37 cellular contexts compared by ENCODE assay signal in the genomic region with DNA sequence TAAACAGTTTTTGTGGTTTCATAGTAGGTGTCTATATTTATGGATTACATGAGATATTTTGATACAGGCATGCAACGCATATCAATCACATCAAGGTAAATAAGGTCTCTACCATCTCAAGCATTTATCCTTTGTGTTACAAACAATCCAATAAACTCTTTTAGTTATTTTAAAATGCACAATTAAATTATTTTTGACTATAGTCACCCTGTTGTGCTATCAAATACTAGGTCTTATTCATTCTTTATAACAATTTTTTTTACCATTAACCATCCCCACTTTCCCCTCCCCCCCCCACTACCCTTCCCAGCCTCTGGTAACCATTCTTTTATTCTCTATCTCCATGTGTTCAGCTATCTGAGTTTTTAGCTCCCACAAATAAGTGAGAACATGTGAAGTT.
"Had no signal": no experiment of that assay in that cellular context is flagged by ENCODE, and none has a peak within 500 bp of the region (broad histone marks: within the 10 kb centered on the region; RNA-seq: fewer than 3 reads in every experiment).

No MANE protein-coding gene starts in this region.

- H3K27me3 ChIP-seq: adrenal gland, ascending aorta, body of pancreas, brain microvascular endothelial cell, cardiac muscle cell had no signal

- H3K4me1 Mint-ChIP-seq: activated T-helper 17 cell treated with anti-CD3 and anti-CD28 coated beads, Interleukin-2, amount 50 U/mL, for 72 hours; brain; central memory CD8-positive, alpha-beta T cell had no signal

- H3K9me3 ChIP-seq: adrenal gland, ascending aorta, body of pancreas had no signal

- H3K36me3 Mint-ChIP-seq: brain had no signal

- H3K4me3 Mint-ChIP-seq: activated naive CD4-positive, alpha-beta T cell treated with anti-CD3 and anti-CD28 coated beads for 36 hours; activated naive CD4-positive, alpha-beta T cell treated with anti-CD3 and anti-CD28 coated beads, Interleukin-2, amount 10 ng/mL, durations not matched to agents 7 days and 5 days; activated naive CD4-positive, alpha-beta T cell treated with anti-CD3 and anti-CD28 coated beads, Interleukin-2, amount 50 U/mL, for 24 hours; activated naive CD8-positive, alpha-beta T cell treated with anti-CD3 and anti-CD28 coated beads, Interleukin-2, amount 10 ng/mL, durations not matched to agents 7 days and 5 days; activated naive CD8-positive, alpha-beta T cell treated with anti-CD3 and anti-CD28 coated beads, Interleukin-2, amount 50 U/mL, for 24 hours; activated T-cell treated with anti-CD3 and anti-CD28 coated beads, Interleukin-2, amount 50 U/mL, for 24 hours; activated T-cell treated with anti-CD3 and anti-CD28 coated beads, Interleukin-2, amount 50 U/mL, for 4 hours; activated T-cell treated with anti-CD3 and anti-CD28 coated beads, Interleukin-2, amount 50 U/mL, for 72 hours; activated T-helper 1 cell treated with anti-CD3 and anti-CD28 coated beads, Interleukin-12 subunit alpha, Interleukin-12 subunit beta, Interleukin-2, Interleukin-4 antibody, amounts not matched to agents 30 ng/mL and 10 ng/mL and 1 ng/mL, durations not matched to agents 14 hours and 24 hours and 36 hours; activated T-helper 17 cell treated with anti-CD3 and anti-CD28 coated beads, Interleukin-2, amount 50 U/mL, for 72 hours; brain; central memory CD8-positive, alpha-beta T cell had no signal

- DNase-seq: activated effector memory CD4-positive, alpha-beta T cell treated with anti-CD3 and anti-CD28 coated beads, Interleukin-2, amount 50 U/mL, for 16 hours; activated effector memory CD4-positive, alpha-beta T cell treated with Interleukin-2 at 50 U/mL for 16 hours; activated gamma-delta T cell; activated gamma-delta T cell treated with Interleukin-2 at 50 U/mL for 16 hours; activated naive CD4-positive, alpha-beta T cell; activated naive CD4-positive, alpha-beta T cell treated with anti-CD3 and anti-CD28 coated beads for 36 hours; activated naive CD4-positive, alpha-beta T cell treated with anti-CD3 and anti-CD28 coated beads, Interleukin-2, amount 10 ng/mL, durations not matched to agents 7 days and 5 days; activated naive CD4-positive, alpha-beta T cell treated with anti-CD3 and anti-CD28 coated beads, Interleukin-2, amount 50 U/mL, for 16 hours; activated naive CD4-positive, alpha-beta T cell treated with Interleukin-2 at 50 U/mL for 16 hours; activated naive CD8-positive, alpha-beta T cell treated with anti-CD3 and anti-CD28 coated beads, Interleukin-2, amount 10 ng/mL, durations not matched to agents 7 days and 5 days; activated naive CD8-positive, alpha-beta T cell treated with anti-CD3 and anti-CD28 coated beads, Interleukin-2, amount 50 U/mL, for 24 hours; activated T-cell treated with anti-CD3 and anti-CD28 coated beads for 4 hours; activated T-cell treated with anti-CD3 and anti-CD28 coated beads, Interleukin-2, amount 50 U/mL, for 1 hour; activated T-cell treated with anti-CD3 and anti-CD28 coated beads, Interleukin-2, amount 50 U/mL, for 24 hours; activated T-cell treated with anti-CD3 and anti-CD28 coated beads, Interleukin-2, amount 50 U/mL, for 4 hours; activated T-cell treated with anti-CD3 and anti-CD28 coated beads, Interleukin-2, amount 50 U/mL, for 48 hours; activated T-cell treated with anti-CD3 and anti-CD28 coated beads, Interleukin-2, amount 50 U/mL, for 72 hours; adrenal gland; amniotic stem cell; amygdala; anterior cingulate cortex; aorta; body of pancreas; brain microvascular endothelial cell; caudate nucleus; cerebellar nuclear complex had no signal

- H3K27ac Mint-ChIP-seq: activated naive CD4-positive, alpha-beta T cell treated with anti-CD3 and anti-CD28 coated beads for 36 hours; activated naive CD4-positive, alpha-beta T cell treated with anti-CD3 and anti-CD28 coated beads, Interleukin-2, amount 10 ng/mL, durations not matched to agents 7 days and 5 days; activated naive CD4-positive, alpha-beta T cell treated with anti-CD3 and anti-CD28 coated beads, Interleukin-2, amount 50 U/mL, for 24 hours; activated naive CD4-positive, alpha-beta T cell treated with anti-CD3 and anti-CD28 coated beads, Interleukin-2, amount 50 U/mL, for 72 hours; activated naive CD8-positive, alpha-beta T cell treated with anti-CD3 and anti-CD28 coated beads, Interleukin-2, amount 10 ng/mL, durations not matched to agents 7 days and 5 days; activated naive CD8-positive, alpha-beta T cell treated with anti-CD3 and anti-CD28 coated beads, Interleukin-2, amount 50 U/mL, for 24 hours; activated T-cell treated with anti-CD3 and anti-CD28 coated beads, Interleukin-2, amount 50 U/mL, for 24 hours; activated T-cell treated with anti-CD3 and anti-CD28 coated beads, Interleukin-2, amount 50 U/mL, for 72 hours; activated T-helper 1 cell treated with anti-CD3 and anti-CD28 coated beads, Interleukin-12 subunit alpha, Interleukin-12 subunit beta, Interleukin-2, Interleukin-4 antibody, amounts not matched to agents 30 ng/mL and 10 ng/mL and 1 ng/mL, durations not matched to agents 14 hours and 24 hours and 36 hours; activated T-helper 17 cell treated with anti-CD3 and anti-CD28 coated beads, Interleukin-2, amount 50 U/mL, for 72 hours; activated T-helper 2 cell treated with anti-CD3 and anti-CD28 coated beads, Interferon-gamma antibody, Interleukin-2, Interleukin-4, amounts not matched to agents 10 μg/mL and 5 μg/mL and 100 μg/mL, durations not matched to agents 14 hours and 24 hours and 36 hours; brain had no signal

- H3K9me3 Mint-ChIP-seq: brain had no signal

- FAIRE-seq: astrocyte, bronchial epithelial cell had no signal

- H3K27me3 Mint-ChIP-seq: activated naive CD4-positive, alpha-beta T cell treated with anti-CD3 and anti-CD28 coated beads, Interleukin-2, amount 10 ng/mL, durations not matched to agents 7 days and 5 days; activated naive CD4-positive, alpha-beta T cell treated with anti-CD3 and anti-CD28 coated beads, Interleukin-2, amount 50 U/mL, for 24 hours; activated naive CD8-positive, alpha-beta T cell treated with anti-CD3 and anti-CD28 coated beads, Interleukin-2, amount 10 ng/mL, durations not matched to agents 7 days and 5 days; activated naive CD8-positive, alpha-beta T cell treated with anti-CD3 and anti-CD28 coated beads, Interleukin-2, amount 50 U/mL, for 24 hours; activated T-cell treated with anti-CD3 and anti-CD28 coated beads, Interleukin-2, amount 50 U/mL, for 24 hours; activated T-helper 17 cell treated with anti-CD3 and anti-CD28 coated beads, Interleukin-2, amount 50 U/mL, for 72 hours; central memory CD8-positive, alpha-beta T cell had no signal

- H3K36me3 ChIP-seq: adrenal gland, ascending aorta, brain microvascular endothelial cell, cardiac muscle cell had no signal

- H3K27ac ChIP-seq: adrenal gland, ascending aorta, body of pancreas, brain microvascular endothelial cell, cardiac muscle cell had no signal

- H3K4me3 ChIP-seq: adrenal gland, ascending aorta, body of pancreas, cardiac muscle cell had no signal

- H3K4me1 ChIP-seq: adrenal gland, ascending aorta, body of pancreas had no signal

- ATAC-seq: activated naive CD4-positive, alpha-beta T cell treated with anti-CD3 and anti-CD28 coated beads, Interleukin-2, amount 50 U/mL, for 72 hours; activated naive CD8-positive, alpha-beta T cell treated with anti-CD3 and anti-CD28 coated beads, Interleukin-2, amount 50 U/mL, for 24 hours; activated T-cell treated with anti-CD3 and anti-CD28 coated beads, Interleukin-2, amount 50 U/mL, for 4 hours; activated T-cell treated with anti-CD3 and anti-CD28 coated beads, Interleukin-2, amount 50 U/mL, for 72 hours; body of pancreas had no signal
